ENCODE assay signal across 7 cellular contexts in the genomic region with DNA sequence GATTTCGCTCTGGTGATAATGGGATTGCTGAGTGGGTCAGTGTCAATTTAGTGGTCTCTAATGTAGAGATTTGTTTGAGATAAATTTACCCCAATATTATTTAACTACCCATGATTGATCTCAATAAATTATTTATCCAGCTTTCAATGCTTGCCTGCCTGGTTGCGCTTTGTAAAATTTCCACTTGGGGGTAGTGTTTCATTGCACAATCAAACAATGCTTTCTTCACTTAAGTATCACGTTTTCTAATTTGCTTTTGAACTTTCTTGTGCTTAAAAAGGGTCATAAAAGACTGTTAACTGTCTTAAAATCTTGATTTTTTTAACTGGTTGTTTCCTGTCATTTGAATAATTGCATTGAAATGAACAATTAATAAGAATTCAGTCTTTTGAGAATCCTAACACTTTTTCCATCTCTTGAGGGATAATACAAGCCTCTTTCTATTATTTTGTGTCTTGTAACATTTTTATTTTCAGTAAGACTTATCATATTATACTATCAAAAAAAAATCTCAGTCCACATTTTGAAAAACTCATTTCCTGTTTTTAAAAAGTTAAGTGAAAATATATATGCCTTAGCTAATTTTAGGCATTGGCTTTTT. TPM values are rescaled to one million over a fixed set of nuclear protein-coding genes. Genes with fewer than 3 reads are reported as not detected.
DNase-seq lines count a peak whose midpoint lies in the region; ATAC-seq, FAIRE-seq and TF ChIP-seq lines count a peak whose summit lies in the region.

No MANE protein-coding gene starts in this region.

- dilution Hi-C loops in keratinocyte (cut with MboI; ENCODE audit: extremely low pct_ligation_motif_present, low sequenced_read_pairs) = no loop called here

- peaks cover 3% of the 10 kb centered on the region for H3K9me3 ChIP-seq in WERI-Rb-1 (ENCODE audit: severe bottlenecking)
- no peaks in the 10 kb centered on the region for H3K9me3 ChIP-seq in keratinocyte (ENCODE audit: control insufficient read depth, low read depth, low read length)

- TF ChIP-seq CTCF in WERI-Rb-1 (IDR thresholded peaks at IDR 0.05; ENCODE audit: low read depth, low read length) (peak; percentile 53), keratinocyte (optimal IDR thresholded peaks at IDR 0.05 in 1 of 3, IDR thresholded peaks at IDR 0.05 in 1 of 3, conservative IDR thresholded peaks at IDR 0.05 in 1 of 3; ENCODE audit: extremely low read depth in 1 of 3, insufficient read depth in 2 of 3, low read length in 3 of 3) (peak in 2 of 3 experiments; percentile 31 to 66)

- no peak overlapping the region for H2AFZ ChIP-seq in keratinocyte (ENCODE audit: control insufficient read depth, low read length)

- H3K79me2 ChIP-seq in keratinocyte (ENCODE audit: control insufficient read depth, insufficient read depth, low read length) = peaks cover 7% of the 10 kb centered on the region

- FAIRE-seq in keratinocyte (lab: Jason Lieb, UNC) = no peak

- no peaks in the 10 kb centered on the region for H3K4me1 ChIP-seq in keratinocyte (ENCODE audit: control insufficient read depth, extremely low read depth, insufficient read depth, low read length)

- H3K27me3 ChIP-seq in WERI-Rb-1 (ENCODE audit: insufficient read depth, low read depth, severe bottlenecking) (no peaks in the 10 kb centered on the region), keratinocyte (ENCODE audit: control insufficient read depth, extremely low read depth, insufficient read depth, low read length) (no peaks in the 10 kb centered on the region)

- peak; percentile 63 for ATAC-seq in GM19351 (IDR thresholded peaks at IDR 0.05; ENCODE audit: unreplicated experiment)
- ATAC-seq in HG03521 (IDR thresholded peaks at IDR 0.05; ENCODE audit: unreplicated experiment) = peak; percentile 45
- ATAC-seq in esophagus mucosa = no peak

- no peak overlapping the region for H3K4me2 ChIP-seq in keratinocyte (ENCODE audit: control insufficient read depth, extremely low read depth, insufficient read depth, low read depth, low read length)

- no peak overlapping the region for H3K4me3 ChIP-seq in WERI-Rb-1 (ENCODE audit: low read depth, low read length)
- H3K4me3 ChIP-seq in keratinocyte (ENCODE audit: control insufficient read depth in 2 of 3, extremely low read depth in 1 of 3, insufficient read depth in 2 of 3, low read depth in 1 of 3, low read length in 3 of 3) = no peak overlapping the region

- no peak overlapping the region for H3K9ac ChIP-seq in keratinocyte (ENCODE audit: control insufficient read depth, extremely low read depth, insufficient read depth, low read length)

- H3K9me1 ChIP-seq in keratinocyte (ENCODE audit: control insufficient read depth, extremely low read depth, insufficient read depth, low read length) = no peaks in the 10 kb centered on the region

- H4K20me1 ChIP-seq in keratinocyte (ENCODE audit: control insufficient read depth, extremely low read depth, insufficient read depth, low read length) = no peaks in the 10 kb centered on the region

- H3K36me3 ChIP-seq in WERI-Rb-1 (peaks cover 9% of the 10 kb centered on the region), keratinocyte (ENCODE audit: control insufficient read depth in 2 of 2, extremely low read depth in 1 of 2, insufficient read depth in 2 of 2, low read length in 2 of 2) (peaks cover 0 to 2% of the 10 kb centered on the region in 2 experiments)

- H3K27ac ChIP-seq in WERI-Rb-1 (no peak overlapping the region), keratinocyte (ENCODE audit: control insufficient read depth, insufficient read depth, low read length) (no peak overlapping the region)

- DNase-seq in ELR (ENCODE audit: low read depth) (peak; percentile 55), WERI-Rb-1 (peak; percentile 20), keratinocyte (ENCODE audit: low read depth, low spot score) (no peak), SHP77 (lab: John Stamatoyannopoulos, UW) (no peak)

RNA-seq across cellular contexts. Expression of a gene that starts 18.7 kb away (rescaled TPM):
- polyA plus RNA-seq in keratinocyte = 121 to 154 TPM (median 149 TPM) in 3 replicates
- polyA plus RNA-seq in keratinocyte (2011; ENCODE audit: low read depth) = 77.0 TPM
- polyA plus RNA-seq in keratinocyte (2011; cell fraction: cytosol; rRNA removed) = 101 and 205 TPM in 2 replicates
- polyA plus RNA-seq in keratinocyte (2011; cell fraction: nucleus; rRNA removed) = 216 and 219 TPM in 2 replicates
- 95.6 and 120 TPM in 2 replicates for polyA plus RNA-seq in keratinocyte (2012; ENCODE audit: low replicate concordance)
- polyA minus RNA-seq in keratinocyte = 100 to 280 TPM (median 213 TPM) in 3 replicates
- 107 TPM for polyA minus RNA-seq in keratinocyte (2011; cell fraction: cytosol; rRNA and poly(A)+ RNA removed)
- 126 and 173 TPM in 2 replicates for polyA minus RNA-seq in keratinocyte (2011; cell fraction: nucleus; rRNA and poly(A)+ RNA removed)
- total RNA-seq in esophagus mucosa = 164 TPM

Comparison
In these comparisons a context has a peak if more than half of its experiments do, and no peak if none do; other contexts are left out.
1. DNase-seq: peak in ELR (single experiment) and WERI-Rb-1 (single experiment); none in keratinocyte (single experiment) and SHP77 (0 of 2).